In the genomic region with DNA sequence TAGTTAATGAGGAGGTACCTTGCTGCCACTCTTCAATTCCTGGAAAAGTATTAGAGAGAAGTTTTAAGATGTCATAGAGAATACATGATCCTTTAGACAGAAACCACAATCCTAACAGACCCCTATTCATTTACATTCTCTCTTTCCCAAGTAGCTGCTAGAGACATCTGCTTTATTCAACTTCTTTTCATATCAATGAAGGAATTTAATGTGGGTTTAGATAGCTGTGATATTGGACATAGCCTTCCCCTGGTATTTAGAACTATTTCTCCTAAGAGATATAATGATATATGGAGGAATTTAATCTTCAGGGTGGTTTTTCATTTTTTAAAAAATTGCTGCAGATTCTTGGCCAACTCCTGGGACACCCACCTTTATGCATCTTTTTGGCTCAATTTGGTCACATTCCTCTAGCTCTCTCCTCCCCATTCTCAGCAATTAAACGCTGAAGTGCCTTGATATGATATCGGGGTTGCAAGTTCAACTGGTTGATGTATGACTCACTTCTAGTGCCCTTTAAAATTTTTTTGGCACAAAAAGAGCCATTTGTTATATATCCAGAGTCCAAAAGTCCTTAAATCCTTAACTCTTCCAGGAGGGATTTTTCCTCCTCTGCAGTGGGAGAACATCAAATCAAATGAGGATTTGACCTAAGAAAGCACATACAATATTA, we compare ENCODE assay signal across 1 cellular context.
TF ChIP-seq lines count a peak whose summit lies in the region.

No MANE protein-coding gene starts in this region.

TF ChIP-seq in K562, 482 proteins besides CTCF, POLR2A, EP300 and RAD21:
- TF ChIP-seq FOSL1 (tag; conservative IDR thresholded peaks at IDR 0.05) (0 out of 2 replicates have a peak, but pooled peaks have one; percentile 17), SMAD4 (CRISPR knock-in tag; conservative IDR thresholded peaks at IDR 0.05) (no peak), KDM1A (IDR thresholded peaks at IDR 0.05) (peak in 1 of 2 experiments; percentile 22; a peak in 1 of 4 replicates), JUND (IDR thresholded peaks at IDR 0.05; ENCODE audit: borderline replicate concordance, low read depth, low read length) (peak; percentile 55; the same call in 1 of the 2 replicates), JUND (tag; IDR thresholded peaks at IDR 0.05; ENCODE audit: borderline replicate concordance, low read depth, low read length) (peak; percentile 25; the same call in 1 of the 3 replicates), MEIS2 (IDR thresholded peaks at IDR 0.05; ENCODE audit: partially characterized antibody) (no peak), KHSRP (IDR thresholded peaks at IDR 0.05) (no peak)
- TF ChIP-seq, protein P1, sequence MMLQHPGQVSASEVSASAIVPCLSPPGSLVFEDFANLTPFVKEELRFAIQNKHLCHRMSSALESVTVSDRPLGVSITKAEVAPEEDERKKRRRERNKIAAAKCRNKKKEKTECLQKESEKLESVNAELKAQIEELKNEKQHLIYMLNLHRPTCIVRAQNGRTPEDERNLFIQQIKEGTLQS (IDR thresholded peaks at IDR 0.05), result peak; percentile 24; the same call in 1 of the 2 replicates
- TF ChIP-seq, protein P1 (CRISPR knock-in tag; conservative IDR thresholded peaks at IDR 0.05), result no peak
